1 cellular context compared by ENCODE assay signal in the genomic region with DNA sequence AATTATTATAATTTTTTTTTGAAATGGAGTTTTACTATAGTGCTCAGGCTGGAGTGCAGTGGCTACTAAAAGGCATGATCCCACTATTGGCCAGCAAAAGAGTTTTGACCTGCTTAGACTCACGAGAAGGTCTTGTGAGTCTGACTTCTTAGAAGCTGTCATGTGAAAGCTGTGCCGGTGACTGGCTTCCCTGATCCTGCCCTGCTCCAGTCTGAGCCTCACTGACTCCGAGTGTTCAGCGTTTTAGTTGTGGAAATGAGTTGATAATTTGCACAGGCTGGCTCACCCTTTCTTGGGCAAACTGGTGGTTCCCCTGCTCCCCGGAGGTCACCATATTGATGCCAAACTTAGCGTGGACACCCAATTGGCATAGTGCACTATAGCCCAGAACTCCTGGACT.
TF ChIP-seq lines count a peak whose summit lies in the region.

No MANE protein-coding gene starts in this region.

TF ChIP-seq in IMR-90, 13 proteins besides CTCF, POLR2A, EP300 and RAD21 (continued from another document):
- TF ChIP-seq, protein P1, sequence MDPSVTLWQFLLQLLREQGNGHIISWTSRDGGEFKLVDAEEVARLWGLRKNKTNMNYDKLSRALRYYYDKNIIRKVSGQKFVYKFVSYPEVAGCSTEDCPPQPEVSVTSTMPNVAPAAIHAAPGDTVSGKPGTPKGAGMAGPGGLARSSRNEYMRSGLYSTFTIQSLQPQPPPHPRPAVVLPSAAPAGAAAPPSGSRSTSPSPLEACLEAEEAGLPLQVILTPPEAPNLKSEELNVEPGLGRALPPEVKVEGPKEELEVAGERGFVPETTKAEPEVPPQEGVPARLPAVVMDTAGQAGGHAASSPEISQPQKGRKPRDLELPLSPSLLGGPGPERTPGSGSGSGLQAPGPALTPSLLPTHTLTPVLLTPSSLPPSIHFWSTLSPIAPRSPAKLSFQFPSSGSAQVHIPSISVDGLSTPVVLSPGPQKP (IDR thresholded peaks at IDR 0.05; ENCODE audit: borderline replicate concordance, low read depth, low read length) = no peak
- TF ChIP-seq USF2 (IDR thresholded peaks at IDR 0.05; ENCODE audit: low read depth, low read length) = no peak
- no peak for TF ChIP-seq SMC3 (IDR thresholded peaks at IDR 0.05; ENCODE audit: low read depth, low read length)
